ENCODE assay signal across 13 cellular contexts in the genomic region with DNA sequence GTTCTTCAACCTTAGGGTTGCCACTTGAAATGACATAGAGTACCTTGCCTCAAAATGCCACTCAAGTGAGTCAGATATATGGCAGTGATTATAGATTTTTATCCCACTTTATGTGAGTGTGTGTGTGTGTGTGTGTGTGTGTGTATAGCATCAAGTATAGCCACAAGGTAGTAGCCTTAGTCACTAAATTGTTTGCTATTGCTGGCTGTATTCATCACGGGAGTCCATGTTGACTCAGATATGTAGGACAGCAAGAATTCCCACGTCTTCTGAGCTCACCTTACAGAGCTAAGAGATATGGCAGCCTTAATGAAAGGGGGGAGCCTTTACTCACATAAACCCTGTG. TPM values are rescaled to one million over a fixed set of nuclear protein-coding genes. Genes with fewer than 3 reads are reported as not detected.
A peak's percentile ranks its signal among the peaks of the same experiment; 100 is the strongest.
DNase-seq lines count a peak whose midpoint lies in the region; ATAC-seq and TF ChIP-seq lines count a peak whose summit lies in the region.
"Had no signal": no experiment of that assay in that cellular context is flagged by ENCODE, and none has a peak within 500 bp of the region (broad histone marks: within the 10 kb centered on the region; RNA-seq: fewer than 3 reads in every experiment).

No MANE protein-coding gene starts in this region.

- no peaks in the 10 kb centered on the region for H3K9me3 Mint-ChIP-seq in activated CD4-positive, alpha-beta T cell treated with anti-CD3 and anti-CD28 coated beads for 36 hours (ENCODE audit: low read depth)

- H3K4me3 Mint-ChIP-seq in activated CD4-positive, alpha-beta T cell treated with anti-CD3 and anti-CD28 coated beads for 36 hours, result no peak overlapping the region
- H3K4me3 Mint-ChIP-seq: brain had no signal

- no peak for DNase-seq in activated CD4-positive, alpha-beta T cell treated with anti-CD3 and anti-CD28 coated beads for 36 hours
- DNase-seq in activated CD4-positive, alpha-beta T cell treated with anti-CD3 and anti-CD28 coated beads, Interleukin-2, amount 50 U/mL, for 48 hours, result no peak
- peak in 1 of 2 experiments; percentile 46 for DNase-seq in SJSA1 (ENCODE audit: low read depth in 1 of 2, low spot score in 2 of 2)
- DNase-seq in foreskin keratinocyte, result peak in 1 of 2 donors; percentile 66
- no peak for DNase-seq in C1 segment of cervical spinal cord (lab: John Stamatoyannopoulos, UW)
- DNase-seq in DMS 273 (lab: John Stamatoyannopoulos, UW; ENCODE audit: unreplicated experiment), result no peak
- DNase-seq in DMS79 treated with DMSO at 0.1 percent for 48 hours (lab: John Stamatoyannopoulos, UW), result no peak
- DNase-seq: NCI-H1930, testis had no signal

- H3K9me3 ChIP-seq in SJSA1 (replicated peaks) (no peaks in the 10 kb centered on the region), stomach smooth muscle (ENCODE audit: control insufficient read depth in 2 of 2, low read length in 2 of 2) (no peaks in the 10 kb centered on the region)
- H3K9me3 ChIP-seq: A549, testis had no signal

- no peak overlapping the region for H3K27ac Mint-ChIP-seq in activated CD4-positive, alpha-beta T cell treated with anti-CD3 and anti-CD28 coated beads for 36 hours
- H3K27ac Mint-ChIP-seq: brain had no signal

- H3K9ac ChIP-seq in stomach smooth muscle (ENCODE audit: low read length in 2 of 2), result no peak overlapping the region

- peaks cover 22% of the 10 kb centered on the region for H3K4me1 Mint-ChIP-seq in activated CD4-positive, alpha-beta T cell treated with anti-CD3 and anti-CD28 coated beads for 36 hours

- no peaks in the 10 kb centered on the region for H3K27me3 Mint-ChIP-seq in activated CD4-positive, alpha-beta T cell treated with anti-CD3 and anti-CD28 coated beads for 36 hours

- H3K27ac ChIP-seq in SJSA1 (peak overlapping the region; percentile 61), foreskin keratinocyte (no peak overlapping the region), stomach smooth muscle (ENCODE audit: low read length) (peak overlapping the region; percentile 63)
- H3K27ac ChIP-seq: testis had no signal

- H3K4me1 ChIP-seq in SJSA1 (replicated peaks) (peaks cover 83% of the 10 kb centered on the region), foreskin keratinocyte (peaks cover 29% of the 10 kb centered on the region), stomach smooth muscle (ENCODE audit: control insufficient read depth, insufficient read depth, low read length) (peaks cover 39% of the 10 kb centered on the region)
- H3K4me1 ChIP-seq: testis had no signal

- H3K36me3 Mint-ChIP-seq in activated CD4-positive, alpha-beta T cell treated with anti-CD3 and anti-CD28 coated beads for 36 hours (ENCODE audit: low read depth), result peaks cover 90% of the 10 kb centered on the region

- CTCF ChIA-PET in activated CD4-positive, alpha-beta T cell treated with anti-CD3 and anti-CD28 coated beads for 36 hours (lab: Charles Lee), result interaction anchor here (0.6 kb wide), 1 partner anchor 499 kb away, joined by 4 read pairs; no protein-coding TSS in a partner anchor

- intact Hi-C loops in activated CD4-positive, alpha-beta T cell treated with anti-CD3 and anti-CD28 coated beads for 36 hours (cut with DNase I, micrococcal nuclease), result no loop called here

- TF ChIP-seq CTCF in foreskin keratinocyte (conservative IDR thresholded peaks at IDR 0.05), result no peak

- peak; percentile 34 for ATAC-seq in activated CD4-positive, alpha-beta T cell treated with anti-CD3 and anti-CD28 coated beads for 36 hours
- peak; percentile 18 for ATAC-seq in foreskin keratinocyte
- ATAC-seq: A549 had no signal

- peaks cover 94% of the 10 kb centered on the region for H3K36me3 ChIP-seq in SJSA1
- H3K36me3 ChIP-seq in stomach smooth muscle (ENCODE audit: control insufficient read depth in 2 of 2, insufficient read depth in 2 of 2, low read length in 2 of 2), result peaks cover 59 to 81% of the 10 kb centered on the region in 2 donors

- H3K27me3 ChIP-seq in SJSA1 (replicated peaks) (no peaks in the 10 kb centered on the region), foreskin keratinocyte (no peaks in the 10 kb centered on the region), stomach smooth muscle (ENCODE audit: control insufficient read depth in 1 of 2, insufficient read depth in 2 of 2, low read length in 2 of 2) (no peaks in the 10 kb centered on the region)
- H3K27me3 ChIP-seq: testis had no signal

- POLR2A ChIA-PET in activated CD4-positive, alpha-beta T cell treated with anti-CD3 and anti-CD28 coated beads for 36 hours (lab: Charles Lee), result interaction anchor here (0.7 kb wide), 1 partner anchor 629 kb away, joined by 3 read pairs; no protein-coding TSS in a partner anchor

- H3K4me3 ChIP-seq in SJSA1 (no peak overlapping the region), stomach smooth muscle (ENCODE audit: low read length in 2 of 2) (no peak overlapping the region)
- H3K4me3 ChIP-seq: A549, lung, testis had no signal

RNA-seq across cellular contexts. Expression of gene ETS2, which starts 9.3 kb away (rescaled TPM):
- 10 to 100 TPM; 44.7 to 61.9 TPM for total RNA-seq in activated CD4-positive, alpha-beta T cell treated with anti-CD3 and anti-CD28 coated beads for 36 hours
- 44.4 and 48.2 TPM in 2 replicates for total RNA-seq in SJSA1 (2014; rRNA removed; shearing (Covaris generic))
- 46.4 and 61.5 TPM in 2 replicates for total RNA-seq in foreskin keratinocyte
- 21.4 and 32.5 TPM in 2 replicates for polyA plus RNA-seq in foreskin keratinocyte
